In the genomic region with DNA sequence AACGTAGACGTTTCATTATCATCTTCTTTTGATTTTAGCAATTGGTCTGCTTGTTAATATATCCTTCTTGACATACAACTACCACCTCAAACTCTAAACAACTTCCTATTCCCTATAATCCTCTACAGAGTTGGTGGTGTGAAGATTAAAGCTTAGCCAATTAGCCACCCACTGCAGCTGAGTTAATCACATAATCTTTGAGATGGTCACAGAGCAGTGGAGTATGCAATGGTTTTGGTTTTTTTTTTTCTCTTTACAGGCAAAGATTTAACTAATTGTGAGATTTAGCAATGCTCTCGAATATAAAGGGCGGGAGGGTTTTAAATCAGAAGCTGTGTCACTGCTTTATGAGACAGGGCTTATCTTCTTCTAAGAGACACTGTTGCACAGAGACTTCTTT, we compare ENCODE assay signal across 17 cellular contexts. TPM values are rescaled to one million over a fixed set of nuclear protein-coding genes. Genes with fewer than 3 reads are reported as not detected.
A peak's percentile ranks its signal among the peaks of the same experiment; 100 is the strongest.
DNase-seq lines count a peak whose midpoint lies in the region; ATAC-seq, FAIRE-seq and TF ChIP-seq lines count a peak whose summit lies in the region.
"Had no signal": no experiment of that assay in that cellular context is flagged by ENCODE, and none has a peak within 500 bp of the region (broad histone marks: within the 10 kb centered on the region; RNA-seq: fewer than 3 reads in every experiment).

No MANE protein-coding gene starts in this region.

- H4K20me1 ChIP-seq in smooth muscle cell (ENCODE audit: low read depth): peaks cover 8% of the 10 kb centered on the region
- H4K20me1 ChIP-seq: BLaER1 had no signal

- peaks cover 12% of the 10 kb centered on the region for H3K36me3 ChIP-seq in endodermal cell (ENCODE audit: control insufficient read depth, insufficient read depth, low read length)
- no peaks in the 10 kb centered on the region for H3K36me3 ChIP-seq in smooth muscle cell (ENCODE audit: low read depth)
- peaks cover 0 to 22% (median 0%) of the 10 kb centered on the region in 9 donors for H3K36me3 ChIP-seq in heart right ventricle

- no peak for FAIRE-seq in D721Med (lab: Jason Lieb, UNC)
- FAIRE-seq: GM12878, GM18507 had no signal

- peak overlapping the region; percentile 39 for H3K4me2 ChIP-seq in smooth muscle cell
- H3K4me2 ChIP-seq: A549, BLaER1, GM23338 had no signal

- H3K4me3 Mint-ChIP-seq in endodermal cell: no peak overlapping the region
- H3K4me3 Mint-ChIP-seq: CD8-positive, alpha-beta memory T cell; GM23338 had no signal

- TF ChIP-seq CTCF in D721Med (IDR thresholded peaks at IDR 0.05; ENCODE audit: insufficient read depth, missing control alignments) (no peak), endodermal cell (conservative IDR thresholded peaks at IDR 0.05) (no peak), smooth muscle cell (IDR thresholded peaks at IDR 0.05; ENCODE audit: borderline replicate concordance, insufficient read depth, poor library complexity, severe bottlenecking) (no peak), heart right ventricle (IDR thresholded peaks at IDR 0.05) (no peak)

- H3K9me3 Mint-ChIP-seq in endodermal cell: peaks cover 2% of the 10 kb centered on the region
- H3K9me3 Mint-ChIP-seq: CD8-positive, alpha-beta memory T cell; GM23338 had no signal

- H3K27me3 ChIP-seq in endodermal cell (ENCODE audit: control insufficient read depth, insufficient read depth, low read length, poor library complexity, severe bottlenecking) (no peaks in the 10 kb centered on the region), smooth muscle cell (ENCODE audit: low read depth) (no peaks in the 10 kb centered on the region), heart right ventricle (no peaks in the 10 kb centered on the region)
- H3K27me3 ChIP-seq: BLaER1 had no signal

- H3K27ac ChIP-seq in endodermal cell (ENCODE audit: low read depth, low read length) (no peak overlapping the region), smooth muscle cell (ENCODE audit: low read depth) (no peak overlapping the region), heart right ventricle (no peak overlapping the region)
- H3K27ac ChIP-seq: A549, BLaER1, HL-60 had no signal

- no peaks in the 10 kb centered on the region for H3K79me2 ChIP-seq in smooth muscle cell (ENCODE audit: low read depth)

- 40 to 46% methylated on average over 2 to 4 of the region's 4 CpGs for WGBS in endodermal cell (ENCODE audit: insufficient coverage in 1 of 2, insufficient read length in 1 of 2), 2 experiments
- WGBS in smooth muscle cell (ENCODE audit: low lambda C conversion rate): 38% methylated on average over 4 of the region's 4 CpGs
- WGBS in heart right ventricle, 2 donors: 76 to 88% methylated on average over 4 of the region's 4 CpGs

- H3K27me3 Mint-ChIP-seq in endodermal cell (ENCODE audit: insufficient read depth): peaks cover 3% of the 10 kb centered on the region
- H3K27me3 Mint-ChIP-seq: CD8-positive, alpha-beta memory T cell had no signal

- H3K9me3 ChIP-seq in endodermal cell (ENCODE audit: control insufficient read depth, low read length) (peaks cover 19% of the 10 kb centered on the region), smooth muscle cell (replicated peaks; ENCODE audit: low read depth) (no peaks in the 10 kb centered on the region), heart right ventricle (no peaks in the 10 kb centered on the region)
- H3K9me3 ChIP-seq: A549, BLaER1 had no signal

- ATAC-seq in heart right ventricle: no peak
- ATAC-seq: A549, GM12878, GM23338 had no signal

- H2AFZ ChIP-seq in smooth muscle cell (ENCODE audit: low read depth): no peak overlapping the region
- H2AFZ ChIP-seq: GM23338 had no signal

- intact Hi-C loops in heart right ventricle (cut with DNase I): no loop called here

- no peaks in the 10 kb centered on the region for H3F3A ChIP-seq in smooth muscle cell (ENCODE audit: low read depth)

- peaks cover 32% of the 10 kb centered on the region for H3K36me3 Mint-ChIP-seq in endodermal cell (ENCODE audit: low read depth)

- peak overlapping the region; percentile 73 for H3K27ac Mint-ChIP-seq in endodermal cell
- H3K27ac Mint-ChIP-seq: GM23338 had no signal

- DNase-seq in D721Med (ENCODE audit: insufficient read length, low spot score) (peak; percentile 28), NOMO-1 treated with DMSO at 0.1 percent for 48 hours (lab: John Stamatoyannopoulos, UW; ENCODE audit: unreplicated experiment) (peak; percentile 43), endodermal cell (peak; percentile 58), smooth muscle cell (lab: John Stamatoyannopoulos, UW; ENCODE audit: unreplicated experiment) (no peak), heart right ventricle (no peak), 8988T (no peak)
- DNase-seq in activated T-cell treated with anti-CD3 and anti-CD28 coated beads, Interleukin-2, amount 50 U/mL, for 48 hours: no peak
- DNase-seq: CD8-positive, alpha-beta memory T cell; DMS79; H7 had no signal

- H3K4me3 ChIP-seq in endodermal cell (ENCODE audit: low read length) (no peak overlapping the region), smooth muscle cell (no peak overlapping the region), heart right ventricle (no peak overlapping the region)
- H3K4me3 ChIP-seq: A549, BLaER1, GM12878, GM23338 had no signal

- H3K4me1 ChIP-seq in endodermal cell (ENCODE audit: control insufficient read depth, insufficient read depth, low read length) (peaks cover 5% of the 10 kb centered on the region), smooth muscle cell (ENCODE audit: low read depth) (peaks cover 15% of the 10 kb centered on the region), heart right ventricle (no peaks in the 10 kb centered on the region)
- H3K4me1 ChIP-seq: A549 had no signal

- H3K9ac ChIP-seq in endodermal cell (ENCODE audit: extremely low read depth, low read length, poor library complexity, severe bottlenecking) (no peak overlapping the region), smooth muscle cell (ENCODE audit: low read depth) (no peak overlapping the region)
- H3K9ac ChIP-seq: BLaER1 had no signal

- H3K4me1 Mint-ChIP-seq in endodermal cell: peaks cover 36% of the 10 kb centered on the region

RNA-seq across cellular contexts. Expression of a gene that starts 37.0 kb away (rescaled TPM):
- total RNA-seq in endodermal cell (10 to 100 TPM; 82.5 to 98.2 TPM), smooth muscle cell (50.6 and 63.8 TPM in 2 replicates), heart right ventricle (10 to 100 TPM; 53.3 to 77.6 (median 63.9) TPM)
- polyA plus RNA-seq in endodermal cell (2013, experiment 1 of 2): 64.5 TPM
- 64.3 TPM for polyA plus RNA-seq in endodermal cell (2013, experiment 2 of 2)
- polyA plus RNA-seq in smooth muscle cell (86.2 and 88.5 TPM in 2 replicates), heart right ventricle (10 to 100 TPM; 56.8 to 80.1 TPM)

RNA-seq across cellular contexts. Expression of a gene that starts 37.8 kb away (rescaled TPM):
- total RNA-seq in endodermal cell: under 1 TPM; 0.29 to 0.51 TPM
- polyA plus RNA-seq in endodermal cell (2013, experiment 1 of 2): 0.32 TPM
- not detected for polyA plus RNA-seq in endodermal cell (2013, experiment 2 of 2)
- total RNA-seq in smooth muscle cell: not detected in 2 replicates
- polyA plus RNA-seq in smooth muscle cell: not detected in 2 replicates
- under 1 TPM in 1 of 10 donors, not detected in 9; 0.23 TPM for total RNA-seq in heart right ventricle
- not detected for polyA plus RNA-seq in heart right ventricle
- total RNA-seq: CD8-positive, alpha-beta memory T cell; G401; GM12878; GM23338; H7 had no signal
- polyA plus RNA-seq: CD8-positive, alpha-beta memory T cell; GM23338 had no signal

Comparison
In these comparisons a context has a peak if more than half of its experiments do, and no peak if none do; other contexts are left out.
1. DNase-seq: peak in D721Med (single experiment), NOMO-1 treated with DMSO at 0.1 percent for 48 hours (single experiment) and endodermal cell (single experiment); none in smooth muscle cell (single experiment), heart right ventricle (0 of 2), activated T-cell treated with anti-CD3 and anti-CD28 coated beads, Interleukin-2, amount 50 U/mL, for 48 hours (0 of 2) and 8988T (single experiment).